Comparison of ENCODE assay signal across 20 cellular contexts in genomic region chr2:95387358-95387757, GRCh38. TPM values are rescaled to one million over a fixed set of nuclear protein-coding genes. Genes with fewer than 3 reads are reported as not detected.
DNase-seq lines count a peak whose midpoint lies in the region; ATAC-seq, FAIRE-seq and TF ChIP-seq lines count a peak whose summit lies in the region.
"Had no signal": no experiment of that assay in that cellular context is flagged by ENCODE, and none has a peak within 500 bp of the region (broad histone marks: within the 10 kb centered on the region; RNA-seq: fewer than 3 reads in every experiment).

No MANE protein-coding gene starts in this region.

- no peak for TF ChIP-seq POLR2A in right lobe of liver (IDR thresholded peaks at IDR 0.05)

- H3K27me3 ChIP-seq in osteoblast (ENCODE audit: insufficient read depth, low read length), result peaks cover 5% of the 10 kb centered on the region
- H3K27me3 ChIP-seq in upper lobe of right lung, result no peaks in the 10 kb centered on the region
- no peaks in the 10 kb centered on the region for H3K27me3 ChIP-seq in right lobe of liver
- H3K27me3 ChIP-seq: BE2C had no signal

- H3K4me3 Mint-ChIP-seq in activated T-cell treated with anti-CD3 and anti-CD28 coated beads, Interleukin-2, amount 50 U/mL, for 72 hours, result no peak overlapping the region
- H3K4me3 Mint-ChIP-seq: CD4-positive, CD25-positive, alpha-beta regulatory T cell; GM23338; HFFc6 had no signal

- no peaks in the 10 kb centered on the region for H4K20me1 ChIP-seq in osteoblast (ENCODE audit: insufficient read depth, low read length)

- 88% methylated on average over 6 of the region's 7 CpGs for WGBS in right lobe of liver (ENCODE audit: insufficient coverage, low coverage, low lambda C conversion rate, missing lambda C conversion rate)

- peaks cover 7% of the 10 kb centered on the region for H3K4me1 Mint-ChIP-seq in activated T-cell treated with anti-CD3 and anti-CD28 coated beads, Interleukin-2, amount 50 U/mL, for 72 hours (ENCODE audit: low read depth)
- H3K4me1 Mint-ChIP-seq: CD8-positive, alpha-beta memory T cell; GM23338 had no signal

- H3K36me3 ChIP-seq in osteoblast (ENCODE audit: insufficient read depth, low read length) (no peaks in the 10 kb centered on the region), upper lobe of right lung (no peaks in the 10 kb centered on the region), right lobe of liver (no peaks in the 10 kb centered on the region)
- H3K36me3 ChIP-seq: BE2C had no signal

- TF ChIP-seq CTCF in osteoblast (IDR thresholded peaks at IDR 0.05; ENCODE audit: extremely low read depth, low read depth, low read length), result no peak
- TF ChIP-seq CTCF in upper lobe of right lung (IDR thresholded peaks at IDR 0.05), result no peak
- TF ChIP-seq CTCF in right lobe of liver (IDR thresholded peaks at IDR 0.05), result no peak

- H3K27me3 Mint-ChIP-seq in activated T-cell treated with anti-CD3 and anti-CD28 coated beads, Interleukin-2, amount 50 U/mL, for 72 hours (ENCODE audit: low read depth), result no peaks in the 10 kb centered on the region

- no peak overlapping the region for H3K4me2 ChIP-seq in osteoblast (ENCODE audit: insufficient read depth, low read length)
- H3K4me2 ChIP-seq: GM23338 had no signal

- no peak overlapping the region for H3K27ac Mint-ChIP-seq in activated T-cell treated with anti-CD3 and anti-CD28 coated beads, Interleukin-2, amount 50 U/mL, for 72 hours
- H3K27ac Mint-ChIP-seq: CD4-positive, CD25-positive, alpha-beta regulatory T cell; CD8-positive, alpha-beta memory T cell; GM23338; HFFc6 had no signal

- DNase-seq in AG20443 (ENCODE audit: low spot score) (peak; percentile 2), ecto neural progenitor cell (ENCODE audit: low spot score) (peak; percentile 25), osteoblast (ENCODE audit: insufficient read length, low spot score, missing footprints) (peak; percentile 19), upper lobe of right lung (peak; percentile 19), urothelium cell line (ENCODE audit: low spot score) (no peak), right lobe of liver (no peak)
- no peak for DNase-seq in activated T-cell treated with anti-CD3 and anti-CD28 coated beads, Interleukin-2, amount 50 U/mL, for 72 hours
- DNase-seq: BE2C; C1 segment of cervical spinal cord; CD4-positive, CD25-positive, alpha-beta regulatory T cell; CD8-positive, alpha-beta memory T cell; COR-L47; DMS 273 treated with DMSO at 0.1 percent for 48 hours; HFFc6 had no signal

- FAIRE-seq in urothelium cell line (lab: Jason Lieb, UNC), result no peak
- FAIRE-seq: G401.6, GM12892, H54 had no signal

- H3K4me3 ChIP-seq in osteoblast (ENCODE audit: insufficient read depth, low read length) (no peak overlapping the region), upper lobe of right lung (no peak overlapping the region), right lobe of liver (no peak overlapping the region)
- H3K4me3 ChIP-seq: GM23338 had no signal

- ATAC-seq in upper lobe of right lung, result no peak
- ATAC-seq in right lobe of liver, result no peak
- no peak for ATAC-seq in activated T-cell treated with anti-CD3 and anti-CD28 coated beads, Interleukin-2, amount 50 U/mL, for 72 hours (replicated peaks in 1 of 2)
- ATAC-seq: GM23338, HCT116 had no signal

- H3K79me2 ChIP-seq in osteoblast (ENCODE audit: insufficient read depth, low read length), result no peaks in the 10 kb centered on the region

- no peak overlapping the region for H3K27ac ChIP-seq in osteoblast (ENCODE audit: low read depth, low read length)
- H3K27ac ChIP-seq in upper lobe of right lung, result no peak overlapping the region
- H3K27ac ChIP-seq in right lobe of liver, result no peak overlapping the region
- H3K27ac ChIP-seq: HL-60 had no signal

- intact Hi-C loops in upper lobe of right lung (cut with DNase I) (no loop called here), right lobe of liver (cut with DNase I) (no loop called here)

- H3K9me3 Mint-ChIP-seq in activated T-cell treated with anti-CD3 and anti-CD28 coated beads, Interleukin-2, amount 50 U/mL, for 72 hours, result no peaks in the 10 kb centered on the region
- H3K9me3 Mint-ChIP-seq: CD4-positive, CD25-positive, alpha-beta regulatory T cell; CD8-positive, alpha-beta memory T cell; HFFc6 had no signal

- H3K36me3 Mint-ChIP-seq in activated T-cell treated with anti-CD3 and anti-CD28 coated beads, Interleukin-2, amount 50 U/mL, for 72 hours (ENCODE audit: insufficient read depth in 2 of 2), result no peaks in the 10 kb centered on the region
- H3K36me3 Mint-ChIP-seq: CD4-positive, CD25-positive, alpha-beta regulatory T cell; CD8-positive, alpha-beta memory T cell had no signal

- H2AFZ ChIP-seq in osteoblast (ENCODE audit: low read length), result no peak overlapping the region
- H2AFZ ChIP-seq: GM23338 had no signal

- no peaks in the 10 kb centered on the region for H3K4me1 ChIP-seq in osteoblast (ENCODE audit: insufficient read depth, low read length)
- H3K4me1 ChIP-seq in upper lobe of right lung, result no peaks in the 10 kb centered on the region
- peaks cover 0 to 42% (median 13%) of the 10 kb centered on the region in 4 donors for H3K4me1 ChIP-seq in right lobe of liver
- H3K4me1 ChIP-seq: BE2C had no signal

- no peaks in the 10 kb centered on the region for H3K9me3 ChIP-seq in osteoblast (ENCODE audit: low read depth, low read length)
- H3K9me3 ChIP-seq in upper lobe of right lung, result no peaks in the 10 kb centered on the region
- H3K9me3 ChIP-seq in right lobe of liver, result no peaks in the 10 kb centered on the region
- H3K9me3 ChIP-seq: BE2C had no signal

RNA-seq across cellular contexts. Expression of gene FAHD2A, which starts 15.2 kb away (rescaled TPM):
- 19.7 and 21.4 TPM in 2 replicates for total RNA-seq in osteoblast
- 22.8 TPM for total RNA-seq in upper lobe of right lung
- 10 to 100 TPM; 62.2 to 80.1 (median 75.7) TPM for total RNA-seq in right lobe of liver
- 10 to 100 TPM; 35.7 to 40.6 TPM for total RNA-seq in activated T-cell treated with anti-CD3 and anti-CD28 coated beads, Interleukin-2, amount 50 U/mL, for 72 hours

Comparison
In these comparisons a context has a peak if more than half of its experiments do, and no peak if none do; other contexts are left out.
1. DNase-seq: peak in AG20443 (single experiment), ecto neural progenitor cell (single experiment), osteoblast (single experiment) and upper lobe of right lung (single experiment); none in urothelium cell line (single experiment), right lobe of liver (0 of 3) and activated T-cell treated with anti-CD3 and anti-CD28 coated beads, Interleukin-2, amount 50 U/mL, for 72 hours (0 of 2).